Comparison of ENCODE assay signal across 16 cellular contexts in genomic region chr5:54671111-54671531, GRCh38.
DNase-seq lines count a peak whose midpoint lies in the region; ATAC-seq lines count a peak whose summit lies in the region.
"Had no signal": no experiment of that assay in that cellular context is flagged by ENCODE, and none has a peak within 500 bp of the region (broad histone marks: within the 10 kb centered on the region; RNA-seq: fewer than 3 reads in every experiment).

No MANE protein-coding gene starts in this region.

- no peak overlapping the region for H3K4me3 ChIP-seq in adipocyte (ENCODE audit: low read length)
- H3K4me3 ChIP-seq: testis had no signal

- ATAC-seq in HG03442 (IDR thresholded peaks at IDR 0.05; ENCODE audit: unreplicated experiment) = peak; percentile 50
- peak; percentile 48 for ATAC-seq in left ventricle myocardium superior
- ATAC-seq in stimulated activated memory B cell treated with anti-CD40 and anti-IgM and Interleukin-4, amounts not matched to agents 10 μg/mL and 1 μg/mL and 100 μg/mL, for 72 hours = peak; percentile 37
- no peak for ATAC-seq in GM21619 (IDR thresholded peaks at IDR 0.05; ENCODE audit: unreplicated experiment)

- peaks cover 12% of the 10 kb centered on the region for H3K9me3 ChIP-seq in adipocyte (ENCODE audit: control insufficient read depth, low read length)
- H3K9me3 ChIP-seq: testis had no signal

- H3K4me1 ChIP-seq in adipocyte (ENCODE audit: control insufficient read depth, insufficient read depth, low read length) = peaks cover 33% of the 10 kb centered on the region

- no peaks in the 10 kb centered on the region for H3K36me3 ChIP-seq in adipocyte (ENCODE audit: control insufficient read depth, insufficient read depth, low read length, severe bottlenecking)

- intact Hi-C loops in left ventricle myocardium superior (cut with micrococcal nuclease) = no loop called here

- H3K27me3 Mint-ChIP-seq in stimulated activated memory B cell treated with anti-CD40 and anti-IgM and Interleukin-4, amounts not matched to agents 10 μg/mL and 1 μg/mL and 100 μg/mL, for 72 hours = no peaks in the 10 kb centered on the region

- H3K9me3 Mint-ChIP-seq in stimulated activated memory B cell treated with anti-CD40 and anti-IgM and Interleukin-4, amounts not matched to agents 10 μg/mL and 1 μg/mL and 100 μg/mL, for 72 hours = peaks cover 9% of the 10 kb centered on the region

- no peak overlapping the region for H3K4me3 Mint-ChIP-seq in stimulated activated memory B cell treated with anti-CD40 and anti-IgM and Interleukin-4, amounts not matched to agents 10 μg/mL and 1 μg/mL and 100 μg/mL, for 72 hours
- H3K4me3 Mint-ChIP-seq: neural crest cell had no signal

- H3K27me3 ChIP-seq in adipocyte (replicated peaks; ENCODE audit: control insufficient read depth, insufficient read depth, low read length) = no peaks in the 10 kb centered on the region
- H3K27me3 ChIP-seq: testis had no signal

- H3K36me3 Mint-ChIP-seq in stimulated activated memory B cell treated with anti-CD40 and anti-IgM and Interleukin-4, amounts not matched to agents 10 μg/mL and 1 μg/mL and 100 μg/mL, for 72 hours = peaks cover 5% of the 10 kb centered on the region

- H3K9ac ChIP-seq in adipocyte (ENCODE audit: low read length) = no peak overlapping the region

- DNase-seq in adipocyte (ENCODE audit: low read depth) (peak; percentile 71), left ventricle myocardium superior (no peak), NCI-H2171 (lab: John Stamatoyannopoulos, UW) (no peak), OCI-M2 (lab: John Stamatoyannopoulos, UW; ENCODE audit: unreplicated experiment) (no peak), NCI-H2227 (lab: John Stamatoyannopoulos, UW; ENCODE audit: unreplicated experiment) (no peak)
- DNase-seq: activated CD4-positive, alpha-beta T cell treated with anti-CD3 and anti-CD28 coated beads, Interleukin-2, amount 50 U/mL, for 1 hour; DMS53; NCI-H2029; SHP77 treated with DMSO at 0.1 percent for 48 hours; stimulated activated CD4-positive, alpha-beta T cell treated with anti-CD3 and anti-CD28 coated beads, Interleukin-4, amount 100 ng/mL, for 24 hours; testis had no signal

- H3K27ac Mint-ChIP-seq in stimulated activated memory B cell treated with anti-CD40 and anti-IgM and Interleukin-4, amounts not matched to agents 10 μg/mL and 1 μg/mL and 100 μg/mL, for 72 hours = peak overlapping the region; percentile 31
- H3K27ac Mint-ChIP-seq: activated naive CD4-positive, alpha-beta T cell treated with anti-CD3 and anti-CD28 coated beads, Interleukin-2, amount 50 U/mL, for 72 hours had no signal

- H3K4me1 Mint-ChIP-seq in stimulated activated memory B cell treated with anti-CD40 and anti-IgM and Interleukin-4, amounts not matched to agents 10 μg/mL and 1 μg/mL and 100 μg/mL, for 72 hours = peaks cover 63% of the 10 kb centered on the region
